25 cellular contexts compared by ENCODE assay signal in genomic region chr3:72369681-72370080, GRCh38.
DNase-seq lines count a peak whose midpoint lies in the region; ATAC-seq, FAIRE-seq and TF ChIP-seq lines count a peak whose summit lies in the region.
"Had no signal": no experiment of that assay in that cellular context is flagged by ENCODE, and none has a peak within 500 bp of the region (broad histone marks: within the 10 kb centered on the region; RNA-seq: fewer than 3 reads in every experiment).

No MANE protein-coding gene starts in this region.

- peaks cover 30 to 42% of the 10 kb centered on the region in 2 experiments for H3K4me1 Mint-ChIP-seq in H9
- H3K4me1 Mint-ChIP-seq in endodermal cell, result peaks cover 3% of the 10 kb centered on the region
- peaks cover 14% of the 10 kb centered on the region for H3K4me1 Mint-ChIP-seq in activated CD8-positive, alpha-beta memory T cell treated with anti-CD3 and anti-CD28 coated beads, Interleukin-2, amount 10 ng/mL, durations not matched to agents 7 days and 5 days

- CTCF ChIA-PET in GM12878 (lab: Yijun Ruan, JAX), result no interaction called here
- CTCF ChIA-PET in activated CD8-positive, alpha-beta memory T cell treated with anti-CD3 and anti-CD28 coated beads, Interleukin-2, amount 10 ng/mL, durations not matched to agents 7 days and 5 days (lab: Charles Lee), result no interaction called here

- no peak overlapping the region for H3K4ac ChIP-seq in H9 (ENCODE audit: low read depth, low read length)

- H4K8ac ChIP-seq in H9 (replicated peaks; ENCODE audit: insufficient read length, low read depth, low read length), result no peak overlapping the region

- H3K9ac ChIP-seq in H9 (ENCODE audit: extremely low read depth, insufficient read length, low read length) (no peak overlapping the region), GM12878 (ENCODE audit: control insufficient read depth, insufficient read depth, low read length) (no peak overlapping the region), endodermal cell (ENCODE audit: extremely low read depth, low read length, poor library complexity, severe bottlenecking) (no peak overlapping the region)
- H3K9ac ChIP-seq: BLaER1 had no signal

- no peak overlapping the region for H4K91ac ChIP-seq in H9 (ENCODE audit: insufficient read length, low read depth, low read length)

- peaks cover 9% of the 10 kb centered on the region; the same call in 1 of the 2 replicates for H3K4me1 ChIP-seq in H9 (ENCODE audit: insufficient read depth, low read length)
- no peaks in the 10 kb centered on the region for H3K4me1 ChIP-seq in GM12878 (ENCODE audit: control insufficient read depth, insufficient read depth, low read length)
- no peaks in the 10 kb centered on the region for H3K4me1 ChIP-seq in endodermal cell (ENCODE audit: control insufficient read depth, insufficient read depth, low read length)
- H3K4me1 ChIP-seq in tibial artery, result no peaks in the 10 kb centered on the region
- H3K4me1 ChIP-seq in pancreas, result no peaks in the 10 kb centered on the region
- H3K4me1 ChIP-seq: BE2C had no signal

- H3K9me3 Mint-ChIP-seq in H9 (no peaks in the 10 kb centered on the region), endodermal cell (no peaks in the 10 kb centered on the region)
- no peaks in the 10 kb centered on the region for H3K9me3 Mint-ChIP-seq in activated CD8-positive, alpha-beta memory T cell treated with anti-CD3 and anti-CD28 coated beads, Interleukin-2, amount 10 ng/mL, durations not matched to agents 7 days and 5 days (ENCODE audit: low read depth)

- H2AFZ ChIP-seq in H9 (ENCODE audit: low read length), result no peak overlapping the region
- H2AFZ ChIP-seq in GM12878 (ENCODE audit: control insufficient read depth, low read depth, low read length), result no peak overlapping the region

- BruUV-seq in GM12878 (replicated peaks; lab: Mats Ljungman, UMichigan), result no TSS peak

- no peaks in the 10 kb centered on the region for H3K9me3 ChIP-seq in H9 (ENCODE audit: control insufficient read depth, low read depth, low read length)
- H3K9me3 ChIP-seq in GM12878 (replicated peaks; ENCODE audit: control insufficient read depth, insufficient read depth, low read length), result no peaks in the 10 kb centered on the region; the same call in 2 of the 3 replicates
- no peaks in the 10 kb centered on the region for H3K9me3 ChIP-seq in endodermal cell (ENCODE audit: control insufficient read depth, low read length)
- H3K9me3 ChIP-seq in tibial artery, result no peaks in the 10 kb centered on the region
- H3K9me3 ChIP-seq in pancreas, result no peaks in the 10 kb centered on the region
- H3K9me3 ChIP-seq: BE2C, BLaER1 had no signal

- H3K4me3 Mint-ChIP-seq in H9, result no peak overlapping the region
- H3K4me3 Mint-ChIP-seq in endodermal cell, result no peak overlapping the region
- H3K4me3 Mint-ChIP-seq in activated CD8-positive, alpha-beta memory T cell treated with anti-CD3 and anti-CD28 coated beads, Interleukin-2, amount 10 ng/mL, durations not matched to agents 7 days and 5 days, result no peak overlapping the region
- H3K4me3 Mint-ChIP-seq: CD14-positive monocyte; CD4-positive, alpha-beta memory T cell; CD4-positive, CD25-positive, alpha-beta regulatory T cell; CD8-positive, alpha-beta memory T cell had no signal

- H3K36me3 ChIP-seq in GM12878 (ENCODE audit: control insufficient read depth in 2 of 2, insufficient read depth in 2 of 2, low read length in 1 of 2) (no peaks in the 10 kb centered on the region; a peak in 1 of 4 replicates), endodermal cell (ENCODE audit: control insufficient read depth, insufficient read depth, low read length) (no peaks in the 10 kb centered on the region), tibial artery (no peaks in the 10 kb centered on the region), pancreas (no peaks in the 10 kb centered on the region)
- H3K36me3 ChIP-seq: BLaER1 had no signal

- SMC1A ChIA-PET in GM12878 (lab: Charles Lee; ENCODE audit: uncharacterized antibody, unreplicated experiment), result no interaction called here

- no peak overlapping the region for H2BK15ac ChIP-seq in H9 (ENCODE audit: low read depth, low read length)

- H3T11ph ChIP-seq in H9 (ENCODE audit: low read length), result no peak overlapping the region

- peaks cover 4 to 9% (median 6%) of the 10 kb centered on the region in 3 experiments; a peak in 6 of 7 replicates for H3K36me3 Mint-ChIP-seq in H9 (ENCODE audit: insufficient read depth in 1 of 3, low read depth in 3 of 3)
- peaks cover 4% of the 10 kb centered on the region for H3K36me3 Mint-ChIP-seq in endodermal cell (ENCODE audit: low read depth)
- peaks cover 5% of the 10 kb centered on the region for H3K36me3 Mint-ChIP-seq in activated CD8-positive, alpha-beta memory T cell treated with anti-CD3 and anti-CD28 coated beads, Interleukin-2, amount 10 ng/mL, durations not matched to agents 7 days and 5 days
- H3K36me3 Mint-ChIP-seq: CD4-positive, alpha-beta memory T cell; CD8-positive, alpha-beta memory T cell had no signal

- DNase-seq in H9 (no peak), GM12878 (ENCODE audit: low read depth, low spot score) (no peak), endodermal cell (peak; percentile 21), tibial artery (no peak), pancreas (no peak)
- DNase-seq in activated CD8-positive, alpha-beta memory T cell treated with anti-CD3 and anti-CD28 coated beads, Interleukin-2, amount 10 ng/mL, durations not matched to agents 7 days and 5 days, result no peak
- DNase-seq: 8988T; ACHN; BE2C; C1 segment of cervical spinal cord; CD4-positive, alpha-beta memory T cell; CD4-positive, CD25-positive, alpha-beta regulatory T cell; CD8-positive, alpha-beta memory T cell; COR-L47; DMS 273 treated with DMSO at 0.1 percent for 48 hours; DMS153; DMS53; DMS79; DND-41; EL; GDM1 had no signal

- no peaks in the 10 kb centered on the region for H3K79me1 ChIP-seq in H9 (ENCODE audit: insufficient read depth, low read depth, low read length, poor library complexity, severe bottlenecking)

- no peak overlapping the region for H3K18ac ChIP-seq in H9 (ENCODE audit: insufficient read length, low read depth, low read length)

- no peak overlapping the region for H2BK12ac ChIP-seq in H9 (ENCODE audit: insufficient read length, low read depth, low read length)

- H3K14ac ChIP-seq in H9 (ENCODE audit: insufficient read depth, low read length), result no peak overlapping the region

- WGBS in H9 (ENCODE audit: extremely low coverage, insufficient read length, low lambda C conversion rate), result no CpG with 5 or more reads among the region's 6 CpGs
- 58% methylated on average over 6 of the region's 6 CpGs for WGBS in GM12878 (ENCODE audit: insufficient coverage, insufficient replicate concordance, low lambda C conversion rate, missing lambda C conversion rate)
- 96 to 100% methylated on average over 3 to 6 of the region's 6 CpGs for WGBS in endodermal cell (ENCODE audit: insufficient coverage in 1 of 2, insufficient read length in 1 of 2), 2 experiments
- 95 to 96% methylated on average over 6 of the region's 6 CpGs for WGBS in pancreas, 2 donors

- H3K27me3 Mint-ChIP-seq in H9 (ENCODE audit: low read depth), result no peaks in the 10 kb centered on the region
- H3K27me3 Mint-ChIP-seq in endodermal cell (ENCODE audit: insufficient read depth), result peaks cover 8% of the 10 kb centered on the region
- H3K27me3 Mint-ChIP-seq in activated CD8-positive, alpha-beta memory T cell treated with anti-CD3 and anti-CD28 coated beads, Interleukin-2, amount 10 ng/mL, durations not matched to agents 7 days and 5 days, result no peaks in the 10 kb centered on the region
- H3K27me3 Mint-ChIP-seq: CD4-positive, alpha-beta memory T cell; CD4-positive, CD25-positive, alpha-beta regulatory T cell; CD8-positive, alpha-beta memory T cell had no signal

- no peak overlapping the region for H4K5ac ChIP-seq in H9 (ENCODE audit: insufficient read length, low read depth, low read length)

- no peak overlapping the region for H3K27ac ChIP-seq in H9 (ENCODE audit: insufficient read length, low read depth, low read length)
- H3K27ac ChIP-seq in GM12878 (ENCODE audit: control insufficient read depth, insufficient read depth), result no peak overlapping the region
- H3K27ac ChIP-seq in endodermal cell (ENCODE audit: low read depth, low read length), result no peak overlapping the region
- no peak overlapping the region for H3K27ac ChIP-seq in tibial artery
- H3K27ac ChIP-seq in pancreas, result no peak overlapping the region
- H3K27ac ChIP-seq: BLaER1 had no signal

- no peak for TF ChIP-seq POLR2A in GM12878 (IDR thresholded peaks at IDR 0.05; ENCODE audit: low read depth, low read length)

- H3K27me3 ChIP-seq in H9 (ENCODE audit: insufficient read depth, low read length), result no peaks in the 10 kb centered on the region
- no peaks in the 10 kb centered on the region for H3K27me3 ChIP-seq in GM12878 (replicated peaks in 1 of 2; ENCODE audit: control insufficient read depth in 2 of 2, insufficient read depth in 2 of 2, low read length in 1 of 2)
- H3K27me3 ChIP-seq in endodermal cell (ENCODE audit: control insufficient read depth, insufficient read depth, low read length, poor library complexity, severe bottlenecking), result no peaks in the 10 kb centered on the region
- H3K27me3 ChIP-seq in tibial artery, result no peaks in the 10 kb centered on the region
- no peaks in the 10 kb centered on the region for H3K27me3 ChIP-seq in pancreas
- H3K27me3 ChIP-seq: BE2C, BLaER1 had no signal

- TF ChIP-seq RAD21 in GM12878 (IDR thresholded peaks at IDR 0.05; ENCODE audit: insufficient read depth, low read depth, low read length), result no peak

- H2AK5ac ChIP-seq in H9 (ENCODE audit: insufficient read length, low read length), result no peak overlapping the region

- ATAC-seq in GM12878, result no peak
- no peak for ATAC-seq in activated CD8-positive, alpha-beta memory T cell treated with anti-CD3 and anti-CD28 coated beads, Interleukin-2, amount 10 ng/mL, durations not matched to agents 7 days and 5 days
- ATAC-seq in pancreas, result no peak

- intact Hi-C loops in GM12878 (cut with micrococcal nuclease; ENCODE audit: unreplicated experiment) (no loop called here), tibial artery (cut with DNase I; ENCODE audit: low total_unique reads) (no loop called here), pancreas (cut with DNase I) (no loop called here)

- H3K79me2 ChIP-seq in H9 (ENCODE audit: insufficient read depth, low read length), result no peaks in the 10 kb centered on the region
- no peaks in the 10 kb centered on the region for H3K79me2 ChIP-seq in GM12878 (ENCODE audit: control insufficient read depth, insufficient read depth, low read length)

- no peak overlapping the region for H2BK20ac ChIP-seq in H9 (ENCODE audit: low read depth, low read length, poor library complexity, severe bottlenecking)

- RAD21 ChIA-PET in GM12878 (lab: Charles Lee; ENCODE audit: unreplicated experiment), result no interaction called here

- in situ Hi-C loops in GM12878 (cut with MboI), result no loop called here

- no peaks in the 10 kb centered on the region for H3K23me2 ChIP-seq in H9 (ENCODE audit: insufficient read length, low read depth, low read length, poor library complexity, severe bottlenecking)

- H3K4me3 ChIP-seq in GM12878 (no peak overlapping the region), endodermal cell (ENCODE audit: low read length) (no peak overlapping the region), tibial artery (no peak overlapping the region), pancreas (no peak overlapping the region)
- H3K4me3 ChIP-seq: BLaER1 had no signal

- TF ChIP-seq CTCF in H9 (conservative IDR thresholded peaks at IDR 0.05) (no peak), GM12878 (IDR thresholded peaks at IDR 0.05 in 2 of 3, conservative IDR thresholded peaks at IDR 0.05 in 1 of 3; ENCODE audit: control insufficient read depth in 2 of 3, extremely low read depth in 1 of 3, insufficient read depth in 1 of 3, low read depth in 3 of 3, low read length in 3 of 3) (no peak), endodermal cell (conservative IDR thresholded peaks at IDR 0.05) (no peak), tibial artery (IDR thresholded peaks at IDR 0.05) (no peak), pancreas (IDR thresholded peaks at IDR 0.05) (no peak)

- H3K56ac ChIP-seq in H9 (ENCODE audit: insufficient read length, low read depth, low read length), result no peak overlapping the region

- POLR2A ChIA-PET in GM12878 (lab: Charles Lee), result no interaction called here

- H3K27ac Mint-ChIP-seq in H9 (peak overlapping the region in 2 of 3 experiments; percentile 16 to 55; a peak in 1 of 7 replicates), endodermal cell (no peak overlapping the region)
- no peak overlapping the region for H3K27ac Mint-ChIP-seq in activated CD8-positive, alpha-beta memory T cell treated with anti-CD3 and anti-CD28 coated beads, Interleukin-2, amount 10 ng/mL, durations not matched to agents 7 days and 5 days
- H3K27ac Mint-ChIP-seq: CD14-positive monocyte; CD4-positive, CD25-positive, alpha-beta regulatory T cell; CD8-positive, alpha-beta memory T cell had no signal

- H4K20me1 ChIP-seq in H9 (ENCODE audit: control insufficient read depth, insufficient read depth, insufficient read length) (no peaks in the 10 kb centered on the region), GM12878 (ENCODE audit: control insufficient read depth, insufficient read depth) (no peaks in the 10 kb centered on the region)
- H4K20me1 ChIP-seq: BLaER1 had no signal

- FAIRE-seq in GM12878 (lab: Jason Lieb, UNC) (no peak), pancreas (lab: Jason Lieb, UNC) (no peak)
- FAIRE-seq: A204.1, GM19239 had no signal

- TF ChIP-seq EP300 in GM12878 (IDR thresholded peaks at IDR 0.05; ENCODE audit: borderline replicate concordance in 1 of 2, control insufficient read depth in 1 of 2, low read depth in 2 of 2, low read length in 2 of 2), result no peak

- H2BK120ac ChIP-seq in H9 (ENCODE audit: low read depth, low read length, poor library complexity, severe bottlenecking), result no peak overlapping the region

- no peak overlapping the region for H3K23ac ChIP-seq in H9 (ENCODE audit: insufficient read length, low read depth, low read length)

- H3K4me2 ChIP-seq in H9 (ENCODE audit: insufficient read depth, insufficient read length, low read length) (no peak overlapping the region), GM12878 (ENCODE audit: control insufficient read depth, insufficient read depth) (no peak overlapping the region)
- H3K4me2 ChIP-seq: BLaER1 had no signal

- no peak overlapping the region for H2BK5ac ChIP-seq in H9 (ENCODE audit: insufficient read length, low read length)

Comparison
In these comparisons a context has a peak if more than half of its experiments do, and no peak if none do; other contexts are left out.
1. H3K27ac Mint-ChIP-seq: peak in H9 (2 of 3); none in endodermal cell (single experiment) and activated CD8-positive, alpha-beta memory T cell treated with anti-CD3 and anti-CD28 coated beads, Interleukin-2, amount 10 ng/mL, durations not matched to agents 7 days and 5 days (single experiment).